ENCODE assay signal across 25 cellular contexts in genomic region chr7:103771294-103771693, GRCh38.
"Had no signal": no experiment of that assay in that cellular context is flagged by ENCODE, and none has a peak within 500 bp of the region (broad histone marks: within the 10 kb centered on the region; RNA-seq: fewer than 3 reads in every experiment).

No MANE protein-coding gene starts in this region.

- DNase-seq: activated CD4-positive, alpha-beta memory T cell treated with anti-CD3 and anti-CD28 coated beads, Interleukin-2, amount 10 ng/mL, durations not matched to agents 7 days and 5 days; activated CD4-positive, alpha-beta T cell treated with anti-CD3 and anti-CD28 coated beads for 36 hours; activated CD4-positive, alpha-beta T cell treated with anti-CD3 and anti-CD28 coated beads, Interleukin-2, amount 50 U/mL, for 1 hour; activated gamma-delta T cell; activated naive CD4-positive, alpha-beta T cell treated with anti-CD3 and anti-CD28 coated beads for 36 hours; activated T-cell treated with anti-CD3 and anti-CD28 coated beads for 4 hours; activated T-cell treated with anti-CD3 and anti-CD28 coated beads, Interleukin-2, amount 50 U/mL, for 48 hours; brain microvascular endothelial cell; Karpas-422; MM.1S; NCI-H1105 treated with DMSO at 0.1 percent for 48 hours; NCI-H1436 treated with DMSO at 0.1 percent for 48 hours; NCI-H187; NCI-H2081; NCI-H2171; NCI-H2227 treated with DMSO at 0.1 percent for 48 hours; NCI-H446 treated with DMSO at 0.1 percent for 48 hours; NCI-H524 treated with DMSO at 0.1 percent for 48 hours; NCI-H748 treated with DMSO at 0.1 percent for 48 hours; SIG-M5; SK-N-SH; T-helper 1 cell had no signal

- H3K27me3 ChIP-seq: brain microvascular endothelial cell had no signal

- H3K4me3 Mint-ChIP-seq: activated CD4-positive, alpha-beta memory T cell treated with anti-CD3 and anti-CD28 coated beads, Interleukin-2, amount 10 ng/mL, durations not matched to agents 7 days and 5 days; activated CD4-positive, alpha-beta T cell treated with anti-CD3 and anti-CD28 coated beads for 36 hours; activated naive CD4-positive, alpha-beta T cell treated with anti-CD3 and anti-CD28 coated beads for 36 hours; activated naive CD8-positive, alpha-beta T cell; activated T-helper 17 cell treated with anti-CD3 and anti-CD28 coated beads, Interleukin-2, amount 50 U/mL, for 72 hours had no signal

- H3K4me1 Mint-ChIP-seq: activated CD4-positive, alpha-beta memory T cell treated with anti-CD3 and anti-CD28 coated beads, Interleukin-2, amount 10 ng/mL, durations not matched to agents 7 days and 5 days; activated CD4-positive, alpha-beta T cell treated with anti-CD3 and anti-CD28 coated beads for 36 hours; activated T-helper 17 cell treated with anti-CD3 and anti-CD28 coated beads, Interleukin-2, amount 50 U/mL, for 72 hours had no signal

- ATAC-seq: activated CD4-positive, alpha-beta T cell treated with anti-CD3 and anti-CD28 coated beads for 36 hours; activated T-helper 17 cell treated with anti-CD3 and anti-CD28 coated beads, Interleukin-2, amount 50 U/mL, for 72 hours had no signal

- H3K9me2 ChIP-seq: SK-N-SH had no signal

- H3K27ac ChIP-seq: brain microvascular endothelial cell, VCaP had no signal

- H3K36me3 Mint-ChIP-seq: activated naive CD8-positive, alpha-beta T cell had no signal

- H3K4me2 ChIP-seq: SK-N-SH had no signal

- H3K36me3 ChIP-seq: brain microvascular endothelial cell had no signal

- H3K9me3 ChIP-seq: SK-N-SH had no signal

- H3K27ac Mint-ChIP-seq: activated CD4-positive, alpha-beta memory T cell treated with anti-CD3 and anti-CD28 coated beads, Interleukin-2, amount 10 ng/mL, durations not matched to agents 7 days and 5 days; activated CD4-positive, alpha-beta T cell treated with anti-CD3 and anti-CD28 coated beads for 36 hours; activated naive CD4-positive, alpha-beta T cell treated with anti-CD3 and anti-CD28 coated beads for 36 hours; activated naive CD8-positive, alpha-beta T cell; activated T-helper 17 cell treated with anti-CD3 and anti-CD28 coated beads, Interleukin-2, amount 50 U/mL, for 72 hours had no signal

- H3K9me3 Mint-ChIP-seq: activated CD4-positive, alpha-beta memory T cell treated with anti-CD3 and anti-CD28 coated beads, Interleukin-2, amount 10 ng/mL, durations not matched to agents 7 days and 5 days; activated naive CD4-positive, alpha-beta T cell treated with anti-CD3 and anti-CD28 coated beads for 36 hours; activated T-helper 17 cell treated with anti-CD3 and anti-CD28 coated beads, Interleukin-2, amount 50 U/mL, for 72 hours had no signal
